13 cellular contexts compared by ENCODE assay signal in the genomic region with DNA sequence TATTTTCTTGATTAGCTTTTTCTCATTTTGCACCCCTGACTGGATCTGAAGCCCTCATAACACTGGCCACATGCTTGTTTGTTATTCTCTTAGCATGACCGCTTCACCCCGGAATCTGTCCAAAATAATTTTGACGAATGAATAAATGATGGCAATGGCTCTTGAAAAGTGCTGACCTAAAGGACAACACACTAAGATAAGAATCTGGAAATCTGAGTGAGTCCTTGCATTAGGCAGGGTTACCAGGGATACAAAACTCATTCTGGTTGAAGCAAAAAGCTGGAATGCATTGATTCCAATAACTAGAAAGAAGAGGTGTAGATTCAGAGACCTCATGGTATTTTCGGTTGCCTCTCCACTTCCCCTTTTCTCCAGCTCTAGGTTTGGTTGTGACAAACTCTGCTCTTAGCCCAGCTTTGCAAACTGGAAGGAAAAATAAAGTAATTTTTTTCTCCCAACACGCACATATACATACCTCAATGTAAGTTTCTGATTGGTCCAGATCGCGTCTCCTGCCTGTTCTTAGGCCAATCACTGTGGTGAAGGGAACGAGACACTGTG.
A peak's percentile ranks its signal among the peaks of the same experiment; 100 is the strongest.
DNase-seq lines count a peak whose midpoint lies in the region; ATAC-seq and TF ChIP-seq lines count a peak whose summit lies in the region.
"Had no signal": no experiment of that assay in that cellular context is flagged by ENCODE, and none has a peak within 500 bp of the region (broad histone marks: within the 10 kb centered on the region; RNA-seq: fewer than 3 reads in every experiment).

No MANE protein-coding gene starts in this region.

- no peak for TF ChIP-seq CTCF in ascending aorta (IDR thresholded peaks at IDR 0.05)

- no peak overlapping the region for H4K91ac ChIP-seq in neuronal stem cell (ENCODE audit: low read depth, low read length, poor library complexity)

- DNase-seq in NOMO-1 (lab: John Stamatoyannopoulos, UW; ENCODE audit: unreplicated experiment in 2 of 2) (peak; percentile 87 to 94), neuronal stem cell (ENCODE audit: low spot score) (no peak), NCI-H526 treated with DMSO at 0.1 percent for 48 hours (lab: John Stamatoyannopoulos, UW) (no peak), MG63 (no peak), ascending aorta (ENCODE audit: low spot score in 2 of 2) (no peak)
- DNase-seq: endodermal cell; naive B cell; NCI-H1048; stimulated activated naive CD4-positive, alpha-beta T cell treated with Interleukin-2 at 50 U/mL for 16 hours had no signal

- H3K36me3 ChIP-seq in neuronal stem cell (replicated peaks in 1 of 2; ENCODE audit: control insufficient read depth in 2 of 2, insufficient read depth in 2 of 2, low read length in 2 of 2) (no peaks in the 10 kb centered on the region), MG63 (no peaks in the 10 kb centered on the region), ascending aorta (no peaks in the 10 kb centered on the region)

- peaks cover 6 to 28% of the 10 kb centered on the region in 2 donors for H3K4me1 ChIP-seq in neuronal stem cell (ENCODE audit: control insufficient read depth in 2 of 2, insufficient read depth in 1 of 2, low read depth in 1 of 2, low read length in 2 of 2)
- H3K4me1 ChIP-seq in ascending aorta, result peaks cover 0 to 7% of the 10 kb centered on the region in 2 donors

- no peaks in the 10 kb centered on the region for H3K79me1 ChIP-seq in neuronal stem cell (ENCODE audit: low read depth, low read length)

- H3K4me3 ChIP-seq in neuronal stem cell (ENCODE audit: low read length in 2 of 2) (no peak overlapping the region), MG63 (no peak overlapping the region), ascending aorta (no peak overlapping the region)

- H2BK5ac ChIP-seq in neuronal stem cell (ENCODE audit: low read length), result no peak overlapping the region

- no peak overlapping the region for H2BK120ac ChIP-seq in neuronal stem cell (ENCODE audit: low read depth, low read length)

- no peak overlapping the region for H2BK15ac ChIP-seq in neuronal stem cell (ENCODE audit: low read length)

- H3K4me2 ChIP-seq in neuronal stem cell (ENCODE audit: insufficient read depth, low read length, poor library complexity, severe bottlenecking), result no peak overlapping the region

- no peak overlapping the region for H3K9ac ChIP-seq in neuronal stem cell (ENCODE audit: low read depth, low read length, poor library complexity)

- no peak overlapping the region for H3K18ac ChIP-seq in neuronal stem cell (ENCODE audit: low read length)

- H4K8ac ChIP-seq in neuronal stem cell (ENCODE audit: low read depth, low read length), result no peak overlapping the region

- H3K27me3 ChIP-seq in neuronal stem cell (ENCODE audit: control insufficient read depth in 3 of 3, insufficient read depth in 3 of 3, low read depth in 1 of 3, low read length in 3 of 3) (no peaks in the 10 kb centered on the region), MG63 (no peaks in the 10 kb centered on the region), ascending aorta (no peaks in the 10 kb centered on the region)

- no peak overlapping the region for H3K4ac ChIP-seq in neuronal stem cell (ENCODE audit: low read length)

- H3K14ac ChIP-seq in neuronal stem cell (ENCODE audit: low read length), result peak overlapping the region; percentile 67

- H2BK12ac ChIP-seq in neuronal stem cell (ENCODE audit: low read length), result no peak overlapping the region

- intact Hi-C loops in ascending aorta (cut with DNase I), result no loop called here

- no CpG with 5 or more reads among the region's 8 CpGs for WGBS in neuronal stem cell (ENCODE audit: extremely low coverage in 2 of 2, insufficient read length in 2 of 2, insufficient replicate concordance in 1 of 2), 2 donors

- peak overlapping the region; percentile 16 for H3K27ac ChIP-seq in neuronal stem cell (replicated peaks; ENCODE audit: low read length)
- no peak overlapping the region for H3K27ac ChIP-seq in ascending aorta

- H3K9me3 ChIP-seq in neuronal stem cell (replicated peaks in 1 of 2; ENCODE audit: control insufficient read depth in 2 of 2, insufficient read depth in 1 of 2, low read depth in 1 of 2, low read length in 2 of 2) (no peaks in the 10 kb centered on the region), MG63 (no peaks in the 10 kb centered on the region), ascending aorta (no peaks in the 10 kb centered on the region)

- no peak overlapping the region for H2AFZ ChIP-seq in neuronal stem cell (ENCODE audit: low read length)

- no peak overlapping the region for H3K23ac ChIP-seq in neuronal stem cell (ENCODE audit: low read depth, low read length, poor library complexity)

- peak; percentile 62 for ATAC-seq in GM19023 (IDR thresholded peaks at IDR 0.05; ENCODE audit: unreplicated experiment)
- peak; percentile 61 for ATAC-seq in HG02798 (IDR thresholded peaks at IDR 0.05; ENCODE audit: poor library complexity, unreplicated experiment)
- ATAC-seq in HG02970 (IDR thresholded peaks at IDR 0.05; ENCODE audit: low FRiP score, unreplicated experiment), result no peak
- ATAC-seq: activated naive CD4-positive, alpha-beta T cell treated with anti-CD3 and anti-CD28 coated beads, Interleukin-2, amount 50 U/mL, for 72 hours had no signal

- H2AK5ac ChIP-seq in neuronal stem cell (ENCODE audit: low read depth, low read length), result peak overlapping the region; percentile 90

Comparison
In these comparisons a context has a peak if more than half of its experiments do, and no peak if none do; other contexts are left out.
1. DNase-seq: peak in NOMO-1 (2 of 2); none in neuronal stem cell (single experiment), NCI-H526 treated with DMSO at 0.1 percent for 48 hours (single experiment), MG63 (single experiment) and ascending aorta (0 of 2).